In genomic region chr13:18996627-18997051, GRCh38 we compare ENCODE assay signal across 2 cellular contexts.
TF ChIP-seq lines count a peak whose summit lies in the region.

No MANE protein-coding gene starts in this region.

TF ChIP-seq in K562, 482 proteins besides CTCF, POLR2A, EP300 and RAD21 (continued from another document):
- TF ChIP-seq MGA (IDR thresholded peaks at IDR 0.05) (peak; percentile 40; the same call in 1 of the 2 replicates), ZNF124 (CRISPR knock-in tag; IDR thresholded peaks at IDR 0.05) (no peak), CBFA2T2 (conservative IDR thresholded peaks at IDR 0.05) (peak; percentile 48; the same call in 1 of the 2 replicates), NFIC (IDR thresholded peaks at IDR 0.05) (peak; percentile 24; the same call in 1 of the 2 replicates), L3MBTL2 (IDR thresholded peaks at IDR 0.05) (peak; percentile 69), NCOA4 (IDR thresholded peaks at IDR 0.05; ENCODE audit: partially characterized antibody) (no peak), KLF6 (CRISPR knock-in tag; IDR thresholded peaks at IDR 0.05; ENCODE audit: borderline replicate concordance) (no peak), CBFA2T3 (IDR thresholded peaks at IDR 0.05) (peak; percentile 38; the same call in 1 of the 2 replicates)

TF ChIP-seq in WTC11, 78 proteins besides CTCF, POLR2A, EP300 and RAD21 (continued from another document):
- TF ChIP-seq ZMAT4 (CRISPR knock-in tag; IDR thresholded peaks at IDR 0.05), result no peak
